In genomic region chr14:50225067-50225973, GRCh38 we compare ENCODE assay signal across 9 cellular contexts. TPM values are rescaled to one million over a fixed set of nuclear protein-coding genes. Genes with fewer than 3 reads are reported as not detected.
DNase-seq lines count a peak whose midpoint lies in the region; FAIRE-seq and TF ChIP-seq lines count a peak whose summit lies in the region.
"Had no signal": no experiment of that assay in that cellular context is flagged by ENCODE, and none has a peak within 500 bp of the region (broad histone marks: within the 10 kb centered on the region; RNA-seq: fewer than 3 reads in every experiment).

No MANE protein-coding gene starts in this region.

- H2BK12ac ChIP-seq in H9 (ENCODE audit: insufficient read length, low read depth, low read length), result no peak overlapping the region

- peak; percentile 94 for FAIRE-seq in kidney (lab: Jason Lieb, UNC)

- peak overlapping the region; percentile 5 for H3K4me2 ChIP-seq in H9 (ENCODE audit: insufficient read depth, insufficient read length, low read length)

- no peak overlapping the region for H3K4me3 Mint-ChIP-seq in H9

- TF ChIP-seq CTCF in H9 (conservative IDR thresholded peaks at IDR 0.05) (no peak), astrocyte of the spinal cord (IDR thresholded peaks at IDR 0.05; ENCODE audit: low read depth, low read length) (no peak), kidney (IDR thresholded peaks at IDR 0.05; ENCODE audit: borderline replicate concordance, extremely low read depth, insufficient read depth) (no peak)

- H3K56ac ChIP-seq in H9 (ENCODE audit: insufficient read length, low read depth, low read length), result no peak overlapping the region

- H3K27ac Mint-ChIP-seq in H9, result peak overlapping the region in 1 of 3 experiments; percentile 63; a peak in 1 of 7 replicates

- H2AK5ac ChIP-seq in H9 (ENCODE audit: insufficient read length, low read length), result no peak overlapping the region

- no peak overlapping the region for H3K27ac ChIP-seq in H9 (ENCODE audit: insufficient read length, low read depth, low read length)
- peak overlapping the region; percentile 40 to 71 for H3K27ac ChIP-seq in kidney (ENCODE audit: low read depth in 2 of 2, low read length in 2 of 2)

- H4K20me1 ChIP-seq in H9 (ENCODE audit: control insufficient read depth, insufficient read depth, insufficient read length), result no peaks in the 10 kb centered on the region

- in situ Hi-C loops in astrocyte of the spinal cord (cut with HindIII; ENCODE audit: low sequenced_read_pairs), result no loop called here

- no peak overlapping the region for H3K4ac ChIP-seq in H9 (ENCODE audit: low read depth, low read length)

- H3K9me3 ChIP-seq in H9 (ENCODE audit: control insufficient read depth, low read depth, low read length) (no peaks in the 10 kb centered on the region), kidney (ENCODE audit: control insufficient read depth in 1 of 2, low read length in 2 of 2) (no peaks in the 10 kb centered on the region)

- no peak overlapping the region for H3K9ac ChIP-seq in H9 (ENCODE audit: extremely low read depth, insufficient read length, low read length)
- H3K9ac ChIP-seq in kidney (ENCODE audit: low read length in 2 of 2), result peak overlapping the region in 1 of 2 donors; percentile 24

- no peak overlapping the region for H4K8ac ChIP-seq in H9 (replicated peaks; ENCODE audit: insufficient read length, low read depth, low read length)

- H3K23ac ChIP-seq in H9 (ENCODE audit: insufficient read length, low read depth, low read length), result no peak overlapping the region

- intact Hi-C loops in kidney (cut with DNase I), result no loop called here

- no peaks in the 10 kb centered on the region for H3K36me3 ChIP-seq in kidney (ENCODE audit: control insufficient read depth in 1 of 2, insufficient read depth in 2 of 2, low read length in 2 of 2)

- H2AFZ ChIP-seq in H9 (ENCODE audit: low read length), result no peak overlapping the region

- H3T11ph ChIP-seq in H9 (ENCODE audit: low read length), result no peak overlapping the region

- H3K36me3 Mint-ChIP-seq in H9 (ENCODE audit: insufficient read depth in 1 of 3, low read depth in 3 of 3), result peaks cover 8% of the 10 kb centered on the region in 3 experiments

- no CpG with 5 or more reads among the region's 5 CpGs for WGBS in H9 (ENCODE audit: extremely low coverage, insufficient read length, low lambda C conversion rate)

- no peak overlapping the region for H2BK15ac ChIP-seq in H9 (ENCODE audit: low read depth, low read length)

- H3K14ac ChIP-seq in H9 (ENCODE audit: insufficient read depth, low read length), result no peak overlapping the region

- H3K9me3 Mint-ChIP-seq in H9, result peaks cover 5 to 10% of the 10 kb centered on the region in 2 experiments

- no peak overlapping the region for H4K91ac ChIP-seq in H9 (ENCODE audit: insufficient read length, low read depth, low read length)

- no peaks in the 10 kb centered on the region for H3K79me1 ChIP-seq in H9 (ENCODE audit: insufficient read depth, low read depth, low read length, poor library complexity, severe bottlenecking)

- H2BK120ac ChIP-seq in H9 (ENCODE audit: low read depth, low read length, poor library complexity, severe bottlenecking), result no peak overlapping the region

- H3K4me3 ChIP-seq in astrocyte of the spinal cord (ENCODE audit: low read depth, low read length) (no peak overlapping the region), kidney (ENCODE audit: low read length in 2 of 2) (peak overlapping the region in 1 of 2 donors; percentile 42)

- H3K27me3 Mint-ChIP-seq in H9 (ENCODE audit: low read depth), result no peaks in the 10 kb centered on the region

- no peaks in the 10 kb centered on the region for H3K27me3 ChIP-seq in H9 (ENCODE audit: insufficient read depth, low read length)

- H3K79me2 ChIP-seq in H9 (ENCODE audit: insufficient read depth, low read length), result 0 out of 2 replicates have a peak, but pooled peaks cover 3% of the 10 kb centered on the region

- H4K5ac ChIP-seq in H9 (ENCODE audit: insufficient read length, low read depth, low read length), result no peak overlapping the region

- H3K4me1 ChIP-seq in H9 (ENCODE audit: insufficient read depth, low read length) (no peaks in the 10 kb centered on the region), kidney (ENCODE audit: control insufficient read depth in 1 of 2, insufficient read depth in 1 of 2, low read depth in 1 of 2, low read length in 2 of 2) (peaks cover 14 to 36% of the 10 kb centered on the region in 2 donors)

- H3K18ac ChIP-seq in H9 (ENCODE audit: insufficient read length, low read depth, low read length), result no peak overlapping the region

- peaks cover 2% of the 10 kb centered on the region for H3K23me2 ChIP-seq in H9 (ENCODE audit: insufficient read length, low read depth, low read length, poor library complexity, severe bottlenecking)

- DNase-seq in H9 (no peak), astrocyte of the spinal cord (ENCODE audit: low read depth, low spot score) (peak; percentile 85), kidney (no peak), stromal cell of bone marrow (ENCODE audit: low read depth) (peak; percentile 80), NCI-H1092 (lab: John Stamatoyannopoulos, UW) (no peak), cortex of kidney (lab: John Stamatoyannopoulos, UW) (no peak), nucleus accumbens (lab: John Stamatoyannopoulos, UW) (no peak), NCI-H524 (lab: John Stamatoyannopoulos, UW) (no peak)
- DNase-seq: anterior cingulate cortex had no signal

- H2BK5ac ChIP-seq in H9 (ENCODE audit: insufficient read length, low read length), result no peak overlapping the region

- no peak overlapping the region for H2BK20ac ChIP-seq in H9 (ENCODE audit: low read depth, low read length, poor library complexity, severe bottlenecking)

- H3K4me1 Mint-ChIP-seq in H9, result peaks cover 32 to 34% of the 10 kb centered on the region in 2 experiments

RNA-seq across cellular contexts. Expression of gene SOS2, which starts 6.1 kb away (rescaled TPM):
- total RNA-seq in H9 (2021), result 9.4 and 9.6 TPM in 2 replicates
- total RNA-seq in kidney, result 39.7 TPM
- 11.9 TPM for polyA plus RNA-seq in kidney (ENCODE audit: insufficient read depth, low read depth, low replicate concordance)

Comparison
In these comparisons a context has a peak if more than half of its experiments do, and no peak if none do; other contexts are left out.
1. DNase-seq: peak in astrocyte of the spinal cord (single experiment) and stromal cell of bone marrow (single experiment); none in H9 (single experiment), kidney (single experiment), NCI-H1092 (single experiment), cortex of kidney (single experiment), nucleus accumbens (0 of 56) and NCI-H524 (0 of 2).